ENCODE assay signal across 14 cellular contexts in genomic region chr5:69467442-69468225, GRCh38. TPM values are rescaled to one million over a fixed set of nuclear protein-coding genes. Genes with fewer than 3 reads are reported as not detected.
DNase-seq lines count a peak whose midpoint lies in the region; ATAC-seq and TF ChIP-seq lines count a peak whose summit lies in the region.
"Had no signal": no experiment of that assay in that cellular context is flagged by ENCODE, and none has a peak within 500 bp of the region (broad histone marks: within the 10 kb centered on the region; RNA-seq: fewer than 3 reads in every experiment).

No MANE protein-coding gene starts in this region.

- intact Hi-C loops in Caco-2 (cut with micrococcal nuclease; ENCODE audit: unreplicated experiment), result no loop called here
- intact Hi-C loops in activated naive CD4-positive, alpha-beta T cell treated with anti-CD3 and anti-CD28 coated beads for 36 hours (cut with micrococcal nuclease), result no loop called here

- no peak overlapping the region for H3K4me3 Mint-ChIP-seq in Caco-2 (ENCODE audit: unreplicated experiment)
- no peak overlapping the region for H3K4me3 Mint-ChIP-seq in activated naive CD4-positive, alpha-beta T cell treated with anti-CD3 and anti-CD28 coated beads for 36 hours
- H3K4me3 Mint-ChIP-seq: activated CD4-positive, alpha-beta memory T cell treated with anti-CD3 and anti-CD28 coated beads for 36 hours; CD8-positive, alpha-beta T cell; nephron had no signal

- peaks cover 7% of the 10 kb centered on the region; the same call in 1 of the 2 replicates for H3K9me3 ChIP-seq in Caco-2

- no peak overlapping the region for H3K27ac ChIP-seq in caudate nucleus (ENCODE audit: low read depth, low read length)

- H3K27ac Mint-ChIP-seq in Caco-2 (ENCODE audit: unreplicated experiment), result no peak overlapping the region
- no peak overlapping the region for H3K27ac Mint-ChIP-seq in activated naive CD4-positive, alpha-beta T cell treated with anti-CD3 and anti-CD28 coated beads for 36 hours
- H3K27ac Mint-ChIP-seq: activated CD4-positive, alpha-beta memory T cell treated with anti-CD3 and anti-CD28 coated beads for 36 hours; CD8-positive, alpha-beta T cell; nephron had no signal

- H3K27me3 Mint-ChIP-seq in Caco-2 (ENCODE audit: insufficient read depth, unreplicated experiment), result no peaks in the 10 kb centered on the region
- no peaks in the 10 kb centered on the region for H3K27me3 Mint-ChIP-seq in activated naive CD4-positive, alpha-beta T cell treated with anti-CD3 and anti-CD28 coated beads for 36 hours (ENCODE audit: low read depth)
- H3K27me3 Mint-ChIP-seq: activated CD4-positive, alpha-beta memory T cell treated with anti-CD3 and anti-CD28 coated beads for 36 hours had no signal

- H3K4me1 ChIP-seq in Caco-2, result no peaks in the 10 kb centered on the region

- H3K36me3 Mint-ChIP-seq in Caco-2 (ENCODE audit: insufficient read depth, unreplicated experiment), result no peaks in the 10 kb centered on the region
- no peaks in the 10 kb centered on the region for H3K36me3 Mint-ChIP-seq in activated naive CD4-positive, alpha-beta T cell treated with anti-CD3 and anti-CD28 coated beads for 36 hours (ENCODE audit: low read depth)
- H3K36me3 Mint-ChIP-seq: activated CD4-positive, alpha-beta memory T cell treated with anti-CD3 and anti-CD28 coated beads for 36 hours; CD8-positive, alpha-beta T cell had no signal

- no peaks in the 10 kb centered on the region for H3K4me1 Mint-ChIP-seq in Caco-2 (ENCODE audit: low read depth, unreplicated experiment)
- H3K4me1 Mint-ChIP-seq in activated naive CD4-positive, alpha-beta T cell treated with anti-CD3 and anti-CD28 coated beads for 36 hours (ENCODE audit: low read depth), result no peaks in the 10 kb centered on the region
- H3K4me1 Mint-ChIP-seq: nephron had no signal

- H3K36me3 ChIP-seq in Caco-2 (ENCODE audit: control insufficient read depth, insufficient read depth, low read length), result no peaks in the 10 kb centered on the region

- no peak overlapping the region for H3K4me3 ChIP-seq in Caco-2 (ENCODE audit: low read depth, low read length)

- peak; percentile 93 for ATAC-seq in GM18858 (IDR thresholded peaks at IDR 0.05; ENCODE audit: unreplicated experiment)
- peak; percentile 91 for ATAC-seq in GM21515 (IDR thresholded peaks at IDR 0.05; ENCODE audit: unreplicated experiment)
- peak; percentile 96 for ATAC-seq in HG03066 (IDR thresholded peaks at IDR 0.05; ENCODE audit: low read depth, unreplicated experiment)
- ATAC-seq: CD8-positive, alpha-beta T cell; stimulated activated naive CD8-positive, alpha-beta T cell treated with anti-CD3 and anti-CD28 coated beads, Interleukin-15, Interleukin-2, amounts not matched to agents 100 U/mL and 50 U/mL, for 24 hours had no signal

- H3K9me3 Mint-ChIP-seq in Caco-2 (ENCODE audit: unreplicated experiment), result no peaks in the 10 kb centered on the region
- H3K9me3 Mint-ChIP-seq in activated naive CD4-positive, alpha-beta T cell treated with anti-CD3 and anti-CD28 coated beads for 36 hours, result peaks cover 3% of the 10 kb centered on the region
- H3K9me3 Mint-ChIP-seq: CD8-positive, alpha-beta T cell had no signal

- POLR2A ChIA-PET in Caco-2 (lab: Charles Lee), result no interaction called here

- CTCF ChIA-PET in Caco-2 (lab: Charles Lee), result no interaction called here
- CTCF ChIA-PET in activated naive CD4-positive, alpha-beta T cell treated with anti-CD3 and anti-CD28 coated beads for 36 hours (lab: Charles Lee), result no interaction called here

- peak; percentile 49 for DNase-seq in amniotic epithelial cell (ENCODE audit: low read depth)
- DNase-seq in COR-L47 (lab: John Stamatoyannopoulos, UW), result no peak
- no peak for DNase-seq in caudate nucleus (lab: John Stamatoyannopoulos, UW)
- DNase-seq in Caco-2, result no peak
- no peak for DNase-seq in activated naive CD4-positive, alpha-beta T cell treated with anti-CD3 and anti-CD28 coated beads for 36 hours
- DNase-seq: activated CD4-positive, alpha-beta memory T cell treated with anti-CD3 and anti-CD28 coated beads for 36 hours; amygdala; CD8-positive, alpha-beta T cell; NCI-H510A; stimulated activated naive CD8-positive, alpha-beta T cell treated with anti-CD3 and anti-CD28 coated beads, Interleukin-15, Interleukin-2, amounts not matched to agents 100 U/mL and 50 U/mL, for 24 hours had no signal

- no TSS peak for BruUV-seq in Caco-2 (replicated peaks; lab: Mats Ljungman, UMichigan)

- H3K27me3 ChIP-seq in Caco-2 (replicated peaks; ENCODE audit: control insufficient read depth, insufficient read depth, low read length), result no peaks in the 10 kb centered on the region

- no peak for TF ChIP-seq CTCF in Caco-2 (IDR thresholded peaks at IDR 0.05; ENCODE audit: insufficient read depth in 1 of 2, low read depth in 1 of 2, low read length in 1 of 2, severe bottlenecking in 1 of 2, unreplicated experiment in 1 of 2)

RNA-seq across cellular contexts. Expression of gene OCLN, which starts 25.0 kb away (rescaled TPM):
- 174 and 184 TPM in 2 replicates for total RNA-seq in Caco-2 (2022)
- total RNA-seq in activated naive CD4-positive, alpha-beta T cell treated with anti-CD3 and anti-CD28 coated beads for 36 hours, result under 1 TPM; 0.26 to 0.62 TPM

RNA-seq across cellular contexts. Expression of gene MARVELD2, which starts 52.7 kb away (rescaled TPM):
- total RNA-seq in Caco-2 (2022), result 47.2 and 50.3 TPM in 2 replicates
- total RNA-seq in activated naive CD4-positive, alpha-beta T cell treated with anti-CD3 and anti-CD28 coated beads for 36 hours, result under 1 TPM; 0.45 to 0.64 TPM

Comparison
In these comparisons a context has a peak if more than half of its experiments do, and no peak if none do; other contexts are left out.
1. RNA of gene OCLN, which starts 25.0 kb away (total RNA-seq): 174 to 184 TPM in Caco-2; 0.26 to 0.62 TPM in activated naive CD4-positive, alpha-beta T cell treated with anti-CD3 and anti-CD28 coated beads for 36 hours; every median in the first group is over 100 times any median in the second.
2. RNA of gene MARVELD2, which starts 52.7 kb away (total RNA-seq): 47.2 to 50.3 TPM in Caco-2; 0.45 to 0.64 TPM in activated naive CD4-positive, alpha-beta T cell treated with anti-CD3 and anti-CD28 coated beads for 36 hours; every median in the first group is over 10 times any median in the second.
3. Peak in every context shown above with its lines, with median percentiles within 50 percentile points of each other: ATAC-seq.